Comparison of ENCODE assay signal across 29 cellular contexts in genomic region chr2:221853297-221853696, GRCh38.
"Had no signal": no experiment of that assay in that cellular context is flagged by ENCODE, and none has a peak within 500 bp of the region (broad histone marks: within the 10 kb centered on the region; RNA-seq: fewer than 3 reads in every experiment).

No MANE protein-coding gene starts in this region.

- H3K4me3 ChIP-seq: ascending aorta, breast epithelium, cardiac muscle cell, colonic mucosa, dorsolateral prefrontal cortex had no signal

- H3K9me3 ChIP-seq: ascending aorta, breast epithelium, colonic mucosa had no signal

- H3K36me3 ChIP-seq: ascending aorta, breast epithelium, cardiac muscle cell, colonic mucosa had no signal

- ATAC-seq: activated naive CD4-positive, alpha-beta T cell treated with anti-CD3 and anti-CD28 coated beads, Interleukin-2, amount 50 U/mL, for 72 hours; activated T-cell treated with anti-CD3 and anti-CD28 coated beads, Interleukin-2, amount 50 U/mL, for 72 hours; esophagus mucosa; WTC11 had no signal

- H3K27me3 ChIP-seq: ascending aorta, breast epithelium, cardiac muscle cell, colonic mucosa, dorsolateral prefrontal cortex had no signal

- H3K27ac ChIP-seq: ascending aorta, breast epithelium, cardiac muscle cell, colonic mucosa, dorsolateral prefrontal cortex, VCaP had no signal

- DNase-seq: activated CD4-positive, alpha-beta memory T cell treated with anti-CD3 and anti-CD28 coated beads, Interleukin-2, amount 10 ng/mL, durations not matched to agents 7 days and 5 days; activated CD4-positive, alpha-beta T cell treated with anti-CD3 and anti-CD28 coated beads for 1 hour; activated CD4-positive, alpha-beta T cell treated with anti-CD3 and anti-CD28 coated beads for 4 hours; activated CD4-positive, alpha-beta T cell treated with anti-CD3 and anti-CD28 coated beads, Interleukin-2, amount 10 ng/mL, durations not matched to agents 7 days and 5 days; activated CD4-positive, alpha-beta T cell treated with anti-CD3 and anti-CD28 coated beads, Interleukin-2, amount 50 U/mL, for 4 hours; activated CD8-positive, alpha-beta memory T cell treated with anti-CD3 and anti-CD28 coated beads, Interleukin-2, amount 50 U/mL, for 48 hours; activated gamma-delta T cell; activated naive CD4-positive, alpha-beta T cell; activated naive CD4-positive, alpha-beta T cell treated with anti-CD3 and anti-CD28 coated beads, Interleukin-2, amount 10 ng/mL, durations not matched to agents 7 days and 5 days; activated naive CD8-positive, alpha-beta T cell treated with anti-CD3 and anti-CD28 coated beads, Interleukin-2, amount 10 ng/mL, durations not matched to agents 7 days and 5 days; activated T-cell treated with anti-CD3 and anti-CD28 coated beads for 4 hours; activated T-cell treated with anti-CD3 and anti-CD28 coated beads, Interleukin-2, amount 50 U/mL, for 24 hours; activated T-cell treated with anti-CD3 and anti-CD28 coated beads, Interleukin-2, amount 50 U/mL, for 72 hours; central memory CD4-positive, alpha-beta T cell; cerebellar nuclear complex; colonic mucosa; dorsolateral prefrontal cortex; effector memory CD4-positive, alpha-beta T cell; endodermal cell; foreskin fibroblast; head of caudate nucleus; T-helper 2 cell had no signal
